22 cellular contexts compared by ENCODE assay signal in genomic region chr22:50148166-50148500, GRCh38. TPM values are rescaled to one million over a fixed set of nuclear protein-coding genes. Genes with fewer than 3 reads are reported as not detected.
"Had no signal": no experiment of that assay in that cellular context is flagged by ENCODE, and none has a peak within 500 bp of the region (broad histone marks: within the 10 kb centered on the region; RNA-seq: fewer than 3 reads in every experiment).

No MANE protein-coding gene starts in this region.

- FAIRE-seq: astrocyte, keratinocyte had no signal

- DNase-seq: activated CD4-positive, alpha-beta T cell treated with anti-CD3 and anti-CD28 coated beads, Interleukin-2, amount 10 ng/mL, durations not matched to agents 7 days and 5 days; activated CD8-positive, alpha-beta T cell treated with anti-CD3 and anti-CD28 coated beads, Interleukin-2, amount 10 ng/mL, durations not matched to agents 7 days and 5 days; activated gamma-delta T cell treated with Interleukin-2 at 50 U/mL for 16 hours; colonic mucosa; heart right ventricle; lower lobe of right lung; mesendoderm; mucosa of descending colon; ovary; psoas muscle; stimulated activated CD4-positive, alpha-beta T cell treated with anti-CD3 and anti-CD28 coated beads, Interleukin-4, amount 100 ng/mL, for 24 hours; stimulated activated naive CD4-positive, alpha-beta T cell treated with Interleukin-2 at 50 U/mL for 16 hours; T-cell; tibial artery had no signal

- H3K36me3 ChIP-seq: adrenal gland, breast epithelium, colonic mucosa, heart right ventricle, lower lobe of right lung, ovary, right atrium auricular region, tibial artery had no signal

- H3K9me3 ChIP-seq: adrenal gland, breast epithelium, colonic mucosa, heart right ventricle, lower lobe of right lung, mucosa of descending colon, ovary, psoas muscle, right atrium auricular region, tibial artery had no signal

- H3K4me1 ChIP-seq: adrenal gland, breast epithelium, colonic mucosa, lower lobe of right lung, psoas muscle, right atrium auricular region had no signal

- H3K27ac ChIP-seq: breast epithelium, colonic mucosa, heart right ventricle, lower lobe of right lung, ovary, psoas muscle, right atrium auricular region, tibial artery, VCaP had no signal

- H3K4me3 ChIP-seq: adrenal gland, breast epithelium, colonic mucosa, heart right ventricle, lower lobe of right lung, mucosa of descending colon, ovary, psoas muscle, right atrium auricular region, tibial artery had no signal

- ATAC-seq: activated CD8-positive, alpha-beta T cell treated with anti-CD3 and anti-CD28 coated beads, Interleukin-2, amount 10 ng/mL, durations not matched to agents 7 days and 5 days; T-cell had no signal

- H3K27me3 ChIP-seq: adrenal gland, breast epithelium, colonic mucosa, ovary, right atrium auricular region had no signal

RNA-seq across cellular contexts. Expression of gene PANX2, which starts 22.4 kb away (rescaled TPM):
- total RNA-seq: colonic mucosa had no signal

RNA-seq across cellular contexts. Expression of gene MOV10L1, which starts 58.3 kb away (rescaled TPM):
- total RNA-seq: activated CD4-positive, alpha-beta T cell treated with anti-CD3 and anti-CD28 coated beads, Interleukin-2, amount 10 ng/mL, durations not matched to agents 7 days and 5 days; activated CD8-positive, alpha-beta T cell treated with anti-CD3 and anti-CD28 coated beads, Interleukin-2, amount 10 ng/mL, durations not matched to agents 7 days and 5 days; activated T-helper 1 cell treated with anti-CD3 and anti-CD28 coated beads, Interleukin-12 subunit alpha, Interleukin-12 subunit beta, Interleukin-2, Interleukin-4 antibody, amounts not matched to agents 30 ng/mL and 10 ng/mL and 1 ng/mL, durations not matched to agents 14 hours and 24 hours and 36 hours; neural crest cell had no signal
- polyA plus RNA-seq: keratinocyte had no signal
